32 cellular contexts compared by ENCODE assay signal in the genomic region with DNA sequence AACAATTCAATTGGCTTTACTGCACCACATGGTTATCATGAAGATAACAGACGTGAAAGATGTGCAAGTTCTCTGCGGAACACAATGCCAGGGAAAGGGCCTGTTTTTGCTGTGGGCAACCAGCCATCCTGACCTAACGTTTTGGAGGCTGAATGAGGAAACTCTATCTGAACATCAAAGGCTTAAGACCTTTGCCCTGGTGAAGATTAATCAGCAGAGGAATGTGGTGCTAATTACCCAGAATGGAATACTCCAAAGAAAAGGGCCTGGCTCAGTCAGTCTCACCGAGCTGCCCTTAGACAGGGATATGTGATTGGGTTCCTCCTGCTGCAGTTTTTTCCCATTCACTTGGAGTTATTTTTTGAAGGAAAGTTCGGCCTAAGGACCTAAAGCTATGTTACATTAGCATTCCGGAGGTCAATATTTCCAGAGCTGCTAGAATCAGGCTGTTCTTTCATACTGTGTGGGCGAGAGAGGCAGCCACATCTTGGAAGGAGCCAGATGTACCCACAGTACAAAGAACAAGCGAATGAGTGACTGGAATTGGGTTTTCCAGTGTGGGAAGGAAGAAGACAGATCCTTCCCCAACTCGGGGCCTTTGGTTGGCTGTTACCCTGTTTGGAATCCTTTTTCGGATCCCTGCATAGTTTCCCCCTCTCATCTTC. TPM values are rescaled to one million over a fixed set of nuclear protein-coding genes. Genes with fewer than 3 reads are reported as not detected.
DNase-seq lines count a peak whose midpoint lies in the region; ATAC-seq and TF ChIP-seq lines count a peak whose summit lies in the region.
"Had no signal": no experiment of that assay in that cellular context is flagged by ENCODE, and none has a peak within 500 bp of the region (broad histone marks: within the 10 kb centered on the region; RNA-seq: fewer than 3 reads in every experiment).

No MANE protein-coding gene starts in this region.

- ATAC-seq in GM19455 (IDR thresholded peaks at IDR 0.05; ENCODE audit: unreplicated experiment) = no peak
- ATAC-seq: foreskin keratinocyte, left lung, upper lobe of right lung had no signal

- CTCF ChIA-PET in MCF 10A (lab: Yijun Ruan, JAX) = no interaction called here

- H3K4me3 Mint-ChIP-seq in MCF 10A (ENCODE audit: unreplicated experiment) = no peak overlapping the region
- H3K4me3 Mint-ChIP-seq in nephron progenitor cell = peak overlapping the region; percentile 27
- H3K4me3 Mint-ChIP-seq: activated CD4-positive, alpha-beta T cell treated with anti-CD3 and anti-CD28 coated beads, Interleukin-2, amount 10 ng/mL, durations not matched to agents 24 days and 14 days; dendritic cell treated with granulocyte-macrophage colony-stimulating factor and Interleukin-4, amounts not matched to agents 40 ng/mL and 50 ng/mL, for 4 days had no signal

- no peak overlapping the region for H3K4me3 ChIP-seq in breast epithelium
- no peak overlapping the region for H3K4me3 ChIP-seq in fibroblast of lung (replicated peaks in 1 of 4; ENCODE audit: control extremely low read depth in 1 of 4, insufficient read depth in 1 of 4, low read depth in 3 of 4, low read length in 4 of 4)
- H3K4me3 ChIP-seq in tibial artery = no peak overlapping the region
- H3K4me3 ChIP-seq: left lung, prostate gland, skin epidermis, upper lobe of right lung had no signal

- H3K27me3 ChIP-seq in breast epithelium (no peaks in the 10 kb centered on the region), fibroblast of lung (ENCODE audit: control insufficient read depth, insufficient read depth, low read length) (no peaks in the 10 kb centered on the region), tibial artery (peaks cover 0 to 2% of the 10 kb centered on the region in 2 donors)
- H3K27me3 ChIP-seq: foreskin keratinocyte, left lung, upper lobe of right lung had no signal

- H3K4me1 Mint-ChIP-seq in MCF 10A (ENCODE audit: insufficient read depth, unreplicated experiment) = no peaks in the 10 kb centered on the region
- peaks cover 87% of the 10 kb centered on the region for H3K4me1 Mint-ChIP-seq in nephron progenitor cell
- H3K4me1 Mint-ChIP-seq: activated CD4-positive, alpha-beta T cell treated with anti-CD3 and anti-CD28 coated beads, Interleukin-2, amount 10 ng/mL, durations not matched to agents 24 days and 14 days had no signal

- H3K4me2 ChIP-seq in fibroblast of lung (ENCODE audit: extremely low read depth, insufficient read depth, low read length) = peak overlapping the region; percentile 3
- H3K4me2 ChIP-seq: SK-N-SH had no signal

- peak overlapping the region; percentile 18 for H2AFZ ChIP-seq in fibroblast of lung (ENCODE audit: low read length)

- H3K9me3 ChIP-seq in breast epithelium (no peaks in the 10 kb centered on the region), fibroblast of lung (ENCODE audit: control insufficient read depth, insufficient read depth, low read depth, low read length) (no peaks in the 10 kb centered on the region), tibial artery (no peaks in the 10 kb centered on the region)
- H3K9me3 ChIP-seq: left lung, prostate gland, SK-N-SH, upper lobe of right lung had no signal

- H3K36me3 ChIP-seq in breast epithelium (no peaks in the 10 kb centered on the region), fibroblast of lung (ENCODE audit: control insufficient read depth, insufficient read depth, low read length) (no peaks in the 10 kb centered on the region), tibial artery (no peaks in the 10 kb centered on the region)
- H3K36me3 ChIP-seq: left lung, prostate gland, upper lobe of right lung had no signal

- DNase-seq in breast epithelium (ENCODE audit: low spot score in 2 of 2) (peak in 1 of 2 donors; percentile 26), MCF 10A (ENCODE audit: unreplicated experiment) (no peak), fibroblast of lung (ENCODE audit: low read depth in 2 of 2) (peak in 1 of 2 donors; percentile 81), nephron progenitor cell (peak; percentile 40), tibial artery (no peak), KBM-7 (no peak), SIG-M5 (lab: John Stamatoyannopoulos, UW) (no peak)
- DNase-seq: activated CD4-positive, alpha-beta T cell treated with anti-CD3 and anti-CD28 coated beads, Interleukin-2, amount 10 ng/mL, durations not matched to agents 24 days and 14 days; activated naive CD4-positive, alpha-beta T cell treated with Interleukin-2 at 50 U/mL for 16 hours; activated T-cell treated with anti-CD3 and anti-CD28 coated beads, Interleukin-2, amount 50 U/mL, for 48 hours; AML-193; caudate nucleus; DMS79; foreskin keratinocyte; H7; Kasumi-1; left lung; NCI-H187; NCI-H2171 treated with DMSO at 0.1 percent for 48 hours; NCI-H526; SK-N-SH; upper lobe of right lung had no signal

- BruUV-seq in MCF 10A (replicated peaks; lab: Mats Ljungman, UMichigan) = no TSS peak

- in situ Hi-C loops in KBM-7 (cut with MboI; ENCODE audit: low pct_unique_long_range_greater_than_20kb, low sequenced_read_pairs) = no loop called here

- intact Hi-C loops in breast epithelium (cut with DNase I; ENCODE audit: low total_unique reads) (no loop called here), MCF 10A (cut with micrococcal nuclease) (no loop called here), tibial artery (cut with DNase I; ENCODE audit: low total_unique reads) (no loop called here)

- no peaks in the 10 kb centered on the region for H3K79me2 ChIP-seq in fibroblast of lung (ENCODE audit: control insufficient read depth, insufficient read depth, low read length)

- H4K20me1 ChIP-seq in fibroblast of lung (ENCODE audit: control insufficient read depth, extremely low read depth, insufficient read depth, low read length) = no peaks in the 10 kb centered on the region

- no peaks in the 10 kb centered on the region for H3K9me3 Mint-ChIP-seq in MCF 10A (ENCODE audit: unreplicated experiment)
- H3K9me3 Mint-ChIP-seq in nephron progenitor cell = no peaks in the 10 kb centered on the region
- H3K9me3 Mint-ChIP-seq: activated CD4-positive, alpha-beta T cell treated with anti-CD3 and anti-CD28 coated beads, Interleukin-2, amount 10 ng/mL, durations not matched to agents 24 days and 14 days; dendritic cell treated with granulocyte-macrophage colony-stimulating factor and Interleukin-4, amounts not matched to agents 40 ng/mL and 50 ng/mL, for 4 days had no signal

- H3K27me3 Mint-ChIP-seq in MCF 10A (ENCODE audit: insufficient read depth, unreplicated experiment) (no peaks in the 10 kb centered on the region), nephron progenitor cell (ENCODE audit: low read depth, poor library complexity) (peaks cover 8% of the 10 kb centered on the region)

- H3K4me1 ChIP-seq in breast epithelium = no peaks in the 10 kb centered on the region
- peaks cover 6% of the 10 kb centered on the region for H3K4me1 ChIP-seq in fibroblast of lung (ENCODE audit: control insufficient read depth, extremely low read depth, insufficient read depth, low read length)
- peaks cover 0 to 4% (median 0%) of the 10 kb centered on the region in 4 donors for H3K4me1 ChIP-seq in tibial artery
- H3K4me1 ChIP-seq: foreskin keratinocyte, left lung, prostate gland, upper lobe of right lung had no signal

- H3K36me3 Mint-ChIP-seq in MCF 10A (ENCODE audit: insufficient read depth, unreplicated experiment) (no peaks in the 10 kb centered on the region), nephron progenitor cell (ENCODE audit: low read depth) (no peaks in the 10 kb centered on the region)

- POLR2A ChIA-PET in MCF 10A (lab: Yijun Ruan, JAX) = no interaction called here

- no peak overlapping the region for H3K9ac ChIP-seq in fibroblast of lung (ENCODE audit: insufficient read depth, low read length)
- H3K9ac ChIP-seq: SK-N-SH had no signal

- TF ChIP-seq CTCF in breast epithelium (IDR thresholded peaks at IDR 0.05) (no peak), MCF 10A (IDR thresholded peaks at IDR 0.05; ENCODE audit: unreplicated experiment) (no peak), fibroblast of lung (conservative IDR thresholded peaks at IDR 0.05 in 1 of 2, IDR thresholded peaks at IDR 0.05 in 1 of 2; ENCODE audit: low read depth in 1 of 2, low read length in 2 of 2) (no peak), nephron progenitor cell (IDR thresholded peaks at IDR 0.05) (no peak), tibial artery (IDR thresholded peaks at IDR 0.05) (no peak)

- TF ChIP-seq POLR2A in breast epithelium (IDR thresholded peaks at IDR 0.05) = no peak

- H3K27ac Mint-ChIP-seq in MCF 10A (ENCODE audit: low read depth, unreplicated experiment) (no peak overlapping the region), nephron progenitor cell (peak overlapping the region; percentile 79)
- H3K27ac Mint-ChIP-seq: activated CD4-positive, alpha-beta T cell treated with anti-CD3 and anti-CD28 coated beads, Interleukin-2, amount 10 ng/mL, durations not matched to agents 24 days and 14 days; dendritic cell treated with granulocyte-macrophage colony-stimulating factor and Interleukin-4, amounts not matched to agents 40 ng/mL and 50 ng/mL, for 4 days had no signal

- H3K27ac ChIP-seq in breast epithelium (peak overlapping the region; percentile 48 to 66), fibroblast of lung (ENCODE audit: insufficient read depth, low read length) (no peak overlapping the region), tibial artery (peak overlapping the region; percentile 8 to 26)
- H3K27ac ChIP-seq: 22Rv1, foreskin keratinocyte, left lung, prostate gland, RWPE1, skin epidermis, upper lobe of right lung, VCaP had no signal

RNA-seq across cellular contexts. Expression of gene ASIC2, which starts 15.5 kb away (rescaled TPM):
- total RNA-seq in breast epithelium (under 1 TPM in 2 of 3 donors, not detected in 1; 0.15 to 0.16 TPM), MCF 10A (2022) (not detected in 2 replicates), fibroblast of lung (0.50 and 0.51 TPM in 2 replicates)
- 0.08 and 0.16 TPM in 2 replicates for polyA plus RNA-seq in fibroblast of lung
- polyA plus RNA-seq in fibroblast of lung (2012) = 0.09 and 0.20 TPM in 2 replicates
- polyA minus RNA-seq in fibroblast of lung (ENCODE audit: low replicate concordance) = not detected in 2 replicates
- total RNA-seq: activated CD4-positive, alpha-beta T cell treated with anti-CD3 and anti-CD28 coated beads, Interleukin-2, amount 10 ng/mL, durations not matched to agents 24 days and 14 days; mononuclear cell; subcutaneous adipose tissue; T-helper 2 cell treated with Interferon-gamma antibody and Interleukin-4, amounts not matched to agents 100 ng/mL and 5 ng/mL, for 36 hours; upper lobe of right lung had no signal
